21 cellular contexts compared by ENCODE assay signal in the genomic region with DNA sequence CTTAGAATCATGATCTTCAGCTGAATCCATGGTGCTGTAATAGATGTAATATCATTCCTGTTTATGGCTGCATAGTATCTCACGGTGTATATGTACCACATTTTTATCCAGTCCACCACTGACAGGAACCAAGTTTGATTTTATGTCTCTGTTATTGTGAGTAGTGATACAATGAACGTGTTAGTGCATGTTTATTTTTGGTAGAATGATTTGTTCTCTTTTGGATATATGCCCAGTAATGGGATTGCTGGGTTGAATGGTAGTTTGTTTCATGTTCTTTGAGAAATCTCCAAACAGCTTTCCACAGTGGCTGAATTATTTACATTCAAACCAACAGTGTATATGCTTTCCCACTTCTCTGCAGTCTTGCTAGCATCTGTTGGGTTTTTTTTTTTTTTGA.
DNase-seq lines count a peak whose midpoint lies in the region; ATAC-seq, FAIRE-seq and TF ChIP-seq lines count a peak whose summit lies in the region.
"Had no signal": no experiment of that assay in that cellular context is flagged by ENCODE, and none has a peak within 500 bp of the region (broad histone marks: within the 10 kb centered on the region; RNA-seq: fewer than 3 reads in every experiment).

No MANE protein-coding gene starts in this region.

- H3K36me3 ChIP-seq in bronchial epithelial cell (ENCODE audit: control insufficient read depth, insufficient read depth, low read length), result no peaks in the 10 kb centered on the region
- H3K36me3 ChIP-seq: BLaER1, SJCRH30 had no signal

- TF ChIP-seq CTCF in bronchial epithelial cell (IDR thresholded peaks at IDR 0.05; ENCODE audit: insufficient read depth, low read length, severe bottlenecking) (no peak), coronary artery (IDR thresholded peaks at IDR 0.05) (no peak)

- peak; percentile 87 for FAIRE-seq in H54 (lab: Jason Lieb, UNC)
- FAIRE-seq in bronchial epithelial cell (lab: Jason Lieb, UNC), result no peak
- FAIRE-seq in GM12891 (lab: Jason Lieb, UNC), result no peak
- FAIRE-seq: D721Med had no signal

- H3K27me3 ChIP-seq in bronchial epithelial cell (ENCODE audit: control insufficient read depth, insufficient read depth, low read length), result no peaks in the 10 kb centered on the region
- H3K27me3 ChIP-seq: BLaER1, SJCRH30 had no signal

- DNase-seq in NCI-H345 (lab: John Stamatoyannopoulos, UW) (peak; percentile 26), NCI-H345 treated with DMSO at 0.1 percent for 48 hours (lab: John Stamatoyannopoulos, UW; ENCODE audit: unreplicated experiment) (no peak), H54 (ENCODE audit: insufficient read length, low spot score) (no peak), NCI-H2081 treated with DMSO at 0.1 percent for 48 hours (lab: John Stamatoyannopoulos, UW) (peak; percentile 15), bronchial epithelial cell (ENCODE audit: low read depth) (peak; percentile 3), GM12891 (ENCODE audit: insufficient read length, low spot score) (no peak), coronary artery (ENCODE audit: low spot score) (no peak)
- no peak for DNase-seq in stimulated activated naive CD8-positive, alpha-beta T cell treated with anti-CD3 and anti-CD28 coated beads, Interleukin-15, Interleukin-2, amounts not matched to agents 100 U/mL and 50 U/mL, for 24 hours
- DNase-seq: CD4-positive, CD25-positive, alpha-beta regulatory T cell; GOT3; MV-4-11; NCI-H2107; NCI-H524; PC-9; SJCRH30; T-helper 2 cell had no signal

- ATAC-seq in stimulated activated naive CD8-positive, alpha-beta T cell treated with anti-CD3 and anti-CD28 coated beads, Interleukin-15, Interleukin-2, amounts not matched to agents 100 U/mL and 50 U/mL, for 24 hours, result no peak
- ATAC-seq: HCT116, Right ventricle myocardium inferior, SK-N-SH treated with all-trans-retinoic acid at 6 μM for 48 hours had no signal

- H3K4me3 ChIP-seq in bronchial epithelial cell (ENCODE audit: low read depth, low read length) (no peak overlapping the region), coronary artery (no peak overlapping the region)
- H3K4me3 ChIP-seq: BLaER1, PC-9, SJCRH30 had no signal

- TF ChIP-seq POLR2A in H54 (IDR thresholded peaks at IDR 0.05; ENCODE audit: low read depth, low read length) (no peak), GM12891 (IDR thresholded peaks at IDR 0.05; ENCODE audit: low read depth, low read length) (no peak)

- no peak overlapping the region for H3K27ac ChIP-seq in coronary artery
- H3K27ac ChIP-seq: BLaER1, PC-9, SJCRH30 had no signal

TF ChIP-seq in GM12891, 5 proteins besides CTCF, POLR2A, EP300 and RAD21:
- TF ChIP-seq TAF1 (IDR thresholded peaks at IDR 0.05; ENCODE audit: low read depth, low read length), result no peak
- TF ChIP-seq POU2F2 (IDR thresholded peaks at IDR 0.05; ENCODE audit: low read depth, low read length), result no peak
- TF ChIP-seq POLR2AphosphoS5 (IDR thresholded peaks at IDR 0.05; ENCODE audit: low read depth, low read length), result no peak

Comparison
In these comparisons a context has a peak if more than half of its experiments do, and no peak if none do; other contexts are left out.
1. DNase-seq: peak in NCI-H345 (single experiment), NCI-H2081 treated with DMSO at 0.1 percent for 48 hours (single experiment) and bronchial epithelial cell (single experiment); none in NCI-H345 treated with DMSO at 0.1 percent for 48 hours (single experiment), H54 (single experiment), stimulated activated naive CD8-positive, alpha-beta T cell treated with anti-CD3 and anti-CD28 coated beads, Interleukin-15, Interleukin-2, amounts not matched to agents 100 U/mL and 50 U/mL, for 24 hours (single experiment), GM12891 (single experiment) and coronary artery (single experiment).